8 cellular contexts compared by ENCODE assay signal in genomic region chr5:173573126-173573960, GRCh38. TPM values are rescaled to one million over a fixed set of nuclear protein-coding genes. Genes with fewer than 3 reads are reported as not detected.
DNase-seq lines count a peak whose midpoint lies in the region; ATAC-seq and TF ChIP-seq lines count a peak whose summit lies in the region.

No MANE protein-coding gene starts in this region.

- TF ChIP-seq CTCF in esophagus muscularis mucosa (IDR thresholded peaks at IDR 0.05): peak in 2 of 3 experiments; percentile 96 to 98

- no peak overlapping the region for H3K27ac Mint-ChIP-seq in naive thymus-derived CD4-positive, alpha-beta T cell

- H3K27ac ChIP-seq in esophagus muscularis mucosa (replicated peaks in 1 of 4): no peak overlapping the region
- no peak overlapping the region for H3K27ac ChIP-seq in naive thymus-derived CD4-positive, alpha-beta T cell (ENCODE audit: low read depth, low read length)

- H3K4me3 Mint-ChIP-seq in naive thymus-derived CD4-positive, alpha-beta T cell: peak overlapping the region in 7 of 10 donors; percentile 1 to 62 (median 32)

- H3K36me3 ChIP-seq in esophagus muscularis mucosa: no peaks in the 10 kb centered on the region
- H3K36me3 ChIP-seq in naive thymus-derived CD4-positive, alpha-beta T cell (ENCODE audit: control insufficient read depth in 2 of 3, insufficient read depth in 3 of 3, low read length in 3 of 3): no peaks in the 10 kb centered on the region

- DNase-seq in NCI-H524 (lab: John Stamatoyannopoulos, UW) (peak; percentile 41 to 61), NCI-H524 treated with DMSO at 0.1 percent for 48 hours (lab: John Stamatoyannopoulos, UW) (no peak), NOMO-1 treated with dmso at 0.1 percent for 144 hours (lab: John Stamatoyannopoulos, UW; ENCODE audit: unreplicated experiment) (peak; percentile 16), activated T-cell treated with anti-CD3 and anti-CD28 coated beads for 24 hours (ENCODE audit: low read depth) (peak; percentile 55), esophagus muscularis mucosa (ENCODE audit: extremely low spot score) (no peak)
- peak in 8 of 9 donors; percentile 33 to 71 (median 56) for DNase-seq in naive thymus-derived CD4-positive, alpha-beta T cell
- peak; percentile 36 for DNase-seq in stimulated activated CD8-positive, alpha-beta memory T cell treated with anti-CD3 and anti-CD28 coated beads, Interleukin-7, amount 100 ng/mL, for 24 hours (ENCODE audit: low read depth)

- WGBS in esophagus muscularis mucosa: 34% methylated on average over 31 of the region's 35 CpGs

- no peak for TF ChIP-seq POLR2A in esophagus muscularis mucosa (IDR thresholded peaks at IDR 0.05; ENCODE audit: low read depth)

- H3K4me1 ChIP-seq in esophagus muscularis mucosa: peaks cover 9 to 19% (median 15%) of the 10 kb centered on the region in 4 donors
- H3K4me1 ChIP-seq in naive thymus-derived CD4-positive, alpha-beta T cell (ENCODE audit: control insufficient read depth in 2 of 2, insufficient read depth in 2 of 2, low read length in 2 of 2): no peaks in the 10 kb centered on the region

- peaks cover 5 to 10% (median 6%) of the 10 kb centered on the region in 7 donors for H3K4me1 Mint-ChIP-seq in naive thymus-derived CD4-positive, alpha-beta T cell

- POLR2A ChIA-PET in naive thymus-derived CD4-positive, alpha-beta T cell (lab: Charles Lee): no interaction called here

- H3K36me3 Mint-ChIP-seq in naive thymus-derived CD4-positive, alpha-beta T cell: peaks cover 0 to 2% (median 0%) of the 10 kb centered on the region in 5 donors

- CTCF ChIA-PET in naive thymus-derived CD4-positive, alpha-beta T cell (lab: Charles Lee): interaction anchor here (0.9 to 1.3 kb wide), 3 partner anchors 11 to 400 kb away, joined by 3 to 5 read pairs (median 5); no protein-coding TSS in a partner anchor

- H3K9me3 Mint-ChIP-seq in naive thymus-derived CD4-positive, alpha-beta T cell: peaks cover 0 to 15% (median 2%) of the 10 kb centered on the region in 11 donors

- ATAC-seq in HG03139 (IDR thresholded peaks at IDR 0.05; ENCODE audit: unreplicated experiment): peak; percentile 60
- peak; percentile 83 for ATAC-seq in naive thymus-derived CD4-positive, alpha-beta T cell

- no peak for TF ChIP-seq EP300 in esophagus muscularis mucosa (IDR thresholded peaks at IDR 0.05)

- peaks cover 0 to 8% (median 3%) of the 10 kb centered on the region in 4 donors for H3K9me3 ChIP-seq in esophagus muscularis mucosa
- H3K9me3 ChIP-seq in naive thymus-derived CD4-positive, alpha-beta T cell (ENCODE audit: control insufficient read depth in 2 of 3, low read length in 3 of 3): peaks cover 0 to 1% (median 0%) of the 10 kb centered on the region in 3 experiments

- peaks cover 16 to 28% (median 23%) of the 10 kb centered on the region in 5 donors for H3K27me3 Mint-ChIP-seq in naive thymus-derived CD4-positive, alpha-beta T cell

- no peaks in the 10 kb centered on the region for H3K27me3 ChIP-seq in esophagus muscularis mucosa
- peaks cover 0 to 6% of the 10 kb centered on the region in 2 donors for H3K27me3 ChIP-seq in naive thymus-derived CD4-positive, alpha-beta T cell (ENCODE audit: control insufficient read depth in 2 of 2, insufficient read depth in 2 of 2, low read length in 2 of 2)

- intact Hi-C loops in esophagus muscularis mucosa (cut with DNase I): loop anchor here (5.0 kb wide), 2 partner anchors 71 to 241 kb away; no protein-coding TSS in a partner anchor
- intact Hi-C loops in naive thymus-derived CD4-positive, alpha-beta T cell (cut with micrococcal nuclease): loop anchor here (1.0 to 10.0 kb wide), 2 partner anchors 279 to 859 kb away; no protein-coding TSS in a partner anchor

- peak overlapping the region; percentile 16 to 40 (median 24) for H3K4me3 ChIP-seq in esophagus muscularis mucosa
- H3K4me3 ChIP-seq in naive thymus-derived CD4-positive, alpha-beta T cell (ENCODE audit: low read length): no peak overlapping the region

RNA-seq across cellular contexts. Expression of gene BOD1, which starts 43.1 kb away (rescaled TPM):
- total RNA-seq in esophagus muscularis mucosa: 10 to 100 TPM; 43.9 to 58.3 (median 48.3) TPM
- 10 to 100 TPM; 23.2 to 50.2 (median 31.7) TPM for total RNA-seq in naive thymus-derived CD4-positive, alpha-beta T cell
- 10 to 100 TPM; 18.1 to 23.0 TPM for polyA plus RNA-seq in naive thymus-derived CD4-positive, alpha-beta T cell

Comparison
In these comparisons a context has a peak if more than half of its experiments do, and no peak if none do; other contexts are left out.
1. DNase-seq: peak in NCI-H524 (2 of 2), NOMO-1 treated with dmso at 0.1 percent for 144 hours (single experiment), activated T-cell treated with anti-CD3 and anti-CD28 coated beads for 24 hours (single experiment), naive thymus-derived CD4-positive, alpha-beta T cell (8 of 9) and stimulated activated CD8-positive, alpha-beta memory T cell treated with anti-CD3 and anti-CD28 coated beads, Interleukin-7, amount 100 ng/mL, for 24 hours (single experiment); none in NCI-H524 treated with DMSO at 0.1 percent for 48 hours (single experiment) and esophagus muscularis mucosa (single experiment).